1 cellular context compared by ENCODE assay signal in genomic region chr6:13429406-13429753, GRCh38.
TF ChIP-seq lines count a peak whose summit lies in the region.

No MANE protein-coding gene starts in this region.

TF ChIP-seq in GM23338, 12 proteins besides CTCF, POLR2A, EP300 and RAD21 (continued from another document):
- TF ChIP-seq ZNF462 (CRISPR knock-in tag; IDR thresholded peaks at IDR 0.05) (no peak), EZH2 (IDR thresholded peaks at IDR 0.05; ENCODE audit: low read depth, unreplicated experiment) (no peak), ZNF114 (CRISPR knock-in tag; IDR thresholded peaks at IDR 0.05) (no peak), CREB1 (CRISPR knock-in tag; IDR thresholded peaks at IDR 0.05; ENCODE audit: low read depth) (no peak), NANOG (IDR thresholded peaks at IDR 0.05; ENCODE audit: borderline replicate concordance) (no peak), STAT1 (IDR thresholded peaks at IDR 0.05; ENCODE audit: unreplicated experiment) (no peak), REST (IDR thresholded peaks at IDR 0.05; ENCODE audit: unreplicated experiment) (no peak), EZH2phosphoT487 (IDR thresholded peaks at IDR 0.05; ENCODE audit: unreplicated experiment) (no peak), POLR2AphosphoS5 (IDR thresholded peaks at IDR 0.05; ENCODE audit: low read depth) (no peak)
- TF ChIP-seq, protein P1, sequence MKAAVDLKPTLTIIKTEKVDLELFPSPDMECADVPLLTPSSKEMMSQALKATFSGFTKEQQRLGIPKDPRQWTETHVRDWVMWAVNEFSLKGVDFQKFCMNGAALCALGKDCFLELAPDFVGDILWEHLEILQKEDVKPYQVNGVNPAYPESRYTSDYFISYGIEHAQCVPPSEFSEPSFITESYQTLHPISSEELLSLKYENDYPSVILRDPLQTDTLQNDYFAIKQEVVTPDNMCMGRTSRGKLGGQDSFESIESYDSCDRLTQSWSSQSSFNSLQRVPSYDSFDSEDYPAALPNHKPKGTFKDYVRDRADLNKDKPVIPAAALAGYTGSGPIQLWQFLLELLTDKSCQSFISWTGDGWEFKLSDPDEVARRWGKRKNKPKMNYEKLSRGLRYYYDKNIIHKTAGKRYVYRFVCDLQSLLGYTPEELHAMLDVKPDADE (IDR thresholded peaks at IDR 0.05): no peak
